1 cellular context compared by ENCODE assay signal in the genomic region with DNA sequence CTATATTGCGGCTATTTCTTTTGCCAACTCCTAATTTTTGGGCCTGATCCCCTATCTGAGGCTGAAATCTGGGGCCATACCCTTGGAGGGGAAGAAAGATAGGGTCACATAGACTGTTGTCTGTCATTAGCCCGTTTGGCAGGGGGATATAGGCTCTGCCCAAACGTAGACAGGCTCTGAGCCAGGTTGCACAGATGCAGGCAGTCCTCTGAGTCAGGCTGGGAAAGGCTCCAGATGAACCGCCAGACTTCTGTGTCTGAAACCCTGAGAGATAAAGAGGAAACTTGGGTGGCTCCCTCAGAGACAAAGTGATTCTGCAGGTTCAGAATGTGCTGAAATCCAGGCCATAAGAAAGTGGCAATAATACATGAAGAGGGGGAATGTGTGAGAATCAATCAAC.
A peak's percentile ranks its signal among the peaks of the same experiment; 100 is the strongest.
TF ChIP-seq lines count a peak whose summit lies in the region.

No MANE protein-coding gene starts in this region.

TF ChIP-seq in K562, 482 proteins besides CTCF, POLR2A, EP300 and RAD21 (continued from another document and continues in another):
- TF ChIP-seq PKNOX1 (IDR thresholded peaks at IDR 0.05) (0 out of 2 replicates have a peak, but pooled peaks have one; percentile 26), ZNF134 (CRISPR knock-in tag; conservative IDR thresholded peaks at IDR 0.05) (no peak), SETDB1 (IDR thresholded peaks at IDR 0.05; ENCODE audit: low read length) (no peak), MTF1 (CRISPR knock-in tag; IDR thresholded peaks at IDR 0.05; ENCODE audit: borderline replicate concordance) (no peak), ZNF3 (CRISPR knock-in tag; IDR thresholded peaks at IDR 0.05) (no peak), ZNF263 (CRISPR knock-in tag; IDR thresholded peaks at IDR 0.05; ENCODE audit: borderline replicate concordance) (no peak), NCOA1 (IDR thresholded peaks at IDR 0.05; ENCODE audit: low read depth) (no peak; the same call in 1 of the 2 replicates), CAMTA2 (CRISPR knock-in tag; conservative IDR thresholded peaks at IDR 0.05) (no peak), ZNF133 (CRISPR knock-in tag; IDR thresholded peaks at IDR 0.05) (no peak), ZC3H8 (IDR thresholded peaks at IDR 0.05) (no peak), ZNF311 (CRISPR knock-in tag; IDR thresholded peaks at IDR 0.05) (no peak), HINFP (tag; conservative IDR thresholded peaks at IDR 0.05; ENCODE audit: low read depth) (no peak), ZNF239 (CRISPR knock-in tag; IDR thresholded peaks at IDR 0.05) (no peak), PBX2 (CRISPR knock-in tag; IDR thresholded peaks at IDR 0.05; ENCODE audit: low read depth) (no peak), PBX2 (tag; conservative IDR thresholded peaks at IDR 0.05; ENCODE audit: low read depth) (0 out of 2 replicates have a peak, but pooled peaks have one; percentile 3), ZNF184 (CRISPR knock-in tag; IDR thresholded peaks at IDR 0.05) (no peak), TAL1 (IDR thresholded peaks at IDR 0.05) (peak; percentile 68), ZKSCAN1 (IDR thresholded peaks at IDR 0.05; ENCODE audit: low read depth, low read length) (0 out of 2 replicates have a peak, but pooled peaks have one; percentile 64), ARID3B (CRISPR knock-in tag; IDR thresholded peaks at IDR 0.05; ENCODE audit: borderline replicate concordance) (no peak), FUS (optimal IDR thresholded peaks at IDR 0.05; ENCODE audit: low read depth, low read length) (no peak), PURB (CRISPR knock-in tag; IDR thresholded peaks at IDR 0.05; ENCODE audit: low read depth) (no peak), E2F4 (CRISPR knock-in tag; IDR thresholded peaks at IDR 0.05; ENCODE audit: low read depth) (no peak), ZNF175 (CRISPR knock-in tag; IDR thresholded peaks at IDR 0.05; ENCODE audit: low read depth) (no peak), IRF2 (CRISPR knock-in tag; IDR thresholded peaks at IDR 0.05) (no peak), BMI1 (IDR thresholded peaks at IDR 0.05; ENCODE audit: low read length) (no peak), ZNF75A (CRISPR knock-in tag; IDR thresholded peaks at IDR 0.05) (no peak), YBX1 (IDR thresholded peaks at IDR 0.05) (no peak), ZBTB34 (CRISPR knock-in tag; IDR thresholded peaks at IDR 0.05) (no peak), PHF21A (IDR thresholded peaks at IDR 0.05; ENCODE audit: borderline replicate concordance, low read depth) (no peak)
- TF ChIP-seq, protein P1, sequence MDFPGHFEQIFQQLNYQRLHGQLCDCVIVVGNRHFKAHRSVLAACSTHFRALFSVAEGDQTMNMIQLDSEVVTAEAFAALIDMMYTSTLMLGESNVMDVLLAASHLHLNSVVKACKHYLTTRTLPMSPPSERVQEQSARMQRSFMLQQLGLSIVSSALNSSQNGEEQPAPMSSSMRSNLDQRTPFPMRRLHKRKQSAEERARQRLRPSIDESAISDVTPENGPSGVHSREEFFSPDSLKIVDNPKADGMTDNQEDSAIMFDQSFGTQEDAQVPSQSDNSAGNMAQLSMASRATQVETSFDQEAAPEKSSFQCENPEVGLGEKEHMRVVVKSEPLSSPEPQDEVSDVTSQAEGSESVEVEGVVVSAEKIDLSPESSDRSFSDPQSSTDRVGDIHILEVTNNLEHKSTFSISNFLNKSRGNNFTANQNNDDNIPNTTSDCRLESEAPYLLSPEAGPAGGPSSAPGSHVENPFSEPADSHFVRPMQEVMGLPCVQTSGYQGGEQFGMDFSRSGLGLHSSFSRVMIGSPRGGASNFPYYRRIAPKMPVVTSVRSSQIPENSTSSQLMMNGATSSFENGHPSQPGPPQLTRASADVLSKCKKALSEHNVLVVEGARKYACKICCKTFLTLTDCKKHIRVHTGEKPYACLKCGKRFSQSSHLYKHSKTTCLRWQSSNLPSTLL (IDR thresholded peaks at IDR 0.05): no peak
- TF ChIP-seq, protein P2, sequence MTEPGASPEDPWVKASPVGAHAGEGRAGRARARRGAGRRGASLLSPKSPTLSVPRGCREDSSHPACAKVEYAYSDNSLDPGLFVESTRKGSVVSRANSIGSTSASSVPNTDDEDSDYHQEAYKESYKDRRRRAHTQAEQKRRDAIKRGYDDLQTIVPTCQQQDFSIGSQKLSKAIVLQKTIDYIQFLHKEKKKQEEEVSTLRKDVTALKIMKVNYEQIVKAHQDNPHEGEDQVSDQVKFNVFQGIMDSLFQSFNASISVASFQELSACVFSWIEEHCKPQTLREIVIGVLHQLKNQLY (CRISPR knock-in tag; conservative IDR thresholded peaks at IDR 0.05): no peak
- TF ChIP-seq, protein P3, sequence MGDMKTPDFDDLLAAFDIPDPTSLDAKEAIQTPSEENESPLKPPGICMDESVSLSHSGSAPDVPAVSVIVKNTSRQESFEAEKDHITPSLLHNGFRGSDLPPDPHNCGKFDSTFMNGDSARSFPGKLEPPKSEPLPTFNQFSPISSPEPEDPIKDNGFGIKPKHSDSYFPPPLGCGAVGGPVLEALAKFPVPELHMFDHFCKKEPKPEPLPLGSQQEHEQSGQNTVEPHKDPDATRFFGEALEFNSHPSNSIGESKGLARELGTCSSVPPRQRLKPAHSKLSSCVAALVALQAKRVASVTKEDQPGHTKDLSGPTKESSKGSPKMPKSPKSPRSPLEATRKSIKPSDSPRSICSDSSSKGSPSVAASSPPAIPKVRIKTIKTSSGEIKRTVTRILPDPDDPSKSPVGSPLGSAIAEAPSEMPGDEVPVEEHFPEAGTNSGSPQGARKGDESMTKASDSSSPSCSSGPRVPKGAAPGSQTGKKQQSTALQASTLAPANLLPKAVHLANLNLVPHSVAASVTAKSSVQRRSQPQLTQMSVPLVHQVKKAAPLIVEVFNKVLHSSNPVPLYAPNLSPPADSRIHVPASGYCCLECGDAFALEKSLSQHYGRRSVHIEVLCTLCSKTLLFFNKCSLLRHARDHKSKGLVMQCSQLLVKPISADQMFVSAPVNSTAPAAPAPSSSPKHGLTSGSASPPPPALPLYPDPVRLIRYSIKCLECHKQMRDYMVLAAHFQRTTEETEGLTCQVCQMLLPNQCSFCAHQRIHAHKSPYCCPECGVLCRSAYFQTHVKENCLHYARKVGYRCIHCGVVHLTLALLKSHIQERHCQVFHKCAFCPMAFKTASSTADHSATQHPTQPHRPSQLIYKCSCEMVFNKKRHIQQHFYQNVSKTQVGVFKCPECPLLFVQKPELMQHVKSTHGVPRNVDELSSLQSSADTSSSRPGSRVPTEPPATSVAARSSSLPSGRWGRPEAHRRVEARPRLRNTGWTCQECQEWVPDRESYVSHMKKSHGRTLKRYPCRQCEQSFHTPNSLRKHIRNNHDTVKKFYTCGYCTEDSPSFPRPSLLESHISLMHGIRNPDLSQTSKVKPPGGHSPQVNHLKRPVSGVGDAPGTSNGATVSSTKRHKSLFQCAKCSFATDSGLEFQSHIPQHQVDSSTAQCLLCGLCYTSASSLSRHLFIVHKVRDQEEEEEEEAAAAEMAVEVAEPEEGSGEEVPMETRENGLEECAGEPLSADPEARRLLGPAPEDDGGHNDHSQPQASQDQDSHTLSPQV (IDR thresholded peaks at IDR 0.05): 0 out of 2 replicates have a peak, but pooled peaks have one; percentile 50
- TF ChIP-seq, protein P4, sequence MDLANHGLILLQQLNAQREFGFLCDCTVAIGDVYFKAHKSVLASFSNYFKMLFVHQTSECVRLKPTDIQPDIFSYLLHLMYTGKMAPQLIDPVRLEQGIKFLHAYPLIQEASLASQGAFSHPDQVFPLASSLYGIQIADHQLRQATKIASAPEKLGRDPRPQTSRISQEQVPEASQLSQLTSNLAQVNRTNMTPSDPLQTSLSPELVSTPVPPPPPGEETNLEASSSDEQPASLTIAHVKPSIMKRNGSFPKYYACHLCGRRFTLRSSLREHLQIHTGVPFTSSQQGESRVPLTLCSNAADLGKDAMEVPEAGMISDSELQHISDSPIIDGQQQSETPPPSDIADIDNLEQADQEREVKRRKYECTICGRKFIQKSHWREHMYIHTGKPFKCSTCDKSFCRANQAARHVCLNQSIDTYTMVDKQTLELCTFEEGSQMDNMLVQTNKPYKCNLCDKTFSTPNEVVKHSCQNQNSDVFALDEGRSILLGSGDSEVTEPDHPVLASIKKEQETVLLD (IDR thresholded peaks at IDR 0.05): peak; percentile 48; the same call in 1 of the 2 replicates
- TF ChIP-seq, protein P5, sequence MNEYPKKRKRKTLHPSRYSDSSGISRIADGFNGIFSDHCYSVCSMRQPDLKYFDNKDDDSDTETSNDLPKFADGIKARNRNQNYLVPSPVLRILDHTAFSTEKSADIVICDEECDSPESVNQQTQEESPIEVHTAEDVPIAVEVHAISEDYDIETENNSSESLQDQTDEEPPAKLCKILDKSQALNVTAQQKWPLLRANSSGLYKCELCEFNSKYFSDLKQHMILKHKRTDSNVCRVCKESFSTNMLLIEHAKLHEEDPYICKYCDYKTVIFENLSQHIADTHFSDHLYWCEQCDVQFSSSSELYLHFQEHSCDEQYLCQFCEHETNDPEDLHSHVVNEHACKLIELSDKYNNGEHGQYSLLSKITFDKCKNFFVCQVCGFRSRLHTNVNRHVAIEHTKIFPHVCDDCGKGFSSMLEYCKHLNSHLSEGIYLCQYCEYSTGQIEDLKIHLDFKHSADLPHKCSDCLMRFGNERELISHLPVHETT (CRISPR knock-in tag; conservative IDR thresholded peaks at IDR 0.05 in 1 of 2, IDR thresholded peaks at IDR 0.05 in 1 of 2): peak in 1 of 2 experiments; percentile 48; a peak in 1 of 4 replicates
- TF ChIP-seq, protein P6, sequence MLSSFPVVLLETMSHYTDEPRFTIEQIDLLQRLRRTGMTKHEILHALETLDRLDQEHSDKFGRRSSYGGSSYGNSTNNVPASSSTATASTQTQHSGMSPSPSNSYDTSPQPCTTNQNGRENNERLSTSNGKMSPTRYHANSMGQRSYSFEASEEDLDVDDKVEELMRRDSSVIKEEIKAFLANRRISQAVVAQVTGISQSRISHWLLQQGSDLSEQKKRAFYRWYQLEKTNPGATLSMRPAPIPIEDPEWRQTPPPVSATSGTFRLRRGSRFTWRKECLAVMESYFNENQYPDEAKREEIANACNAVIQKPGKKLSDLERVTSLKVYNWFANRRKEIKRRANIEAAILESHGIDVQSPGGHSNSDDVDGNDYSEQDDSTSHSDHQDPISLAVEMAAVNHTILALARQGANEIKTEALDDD (IDR thresholded peaks at IDR 0.05): no peak
